In genomic region chr12:57606016-57606311, GRCh38 we compare ENCODE assay signal across 1 cellular context.
TF ChIP-seq lines count a peak whose summit lies in the region.

No MANE protein-coding gene starts in this region.

TF ChIP-seq in K562, 482 proteins besides CTCF, POLR2A, EP300 and RAD21:
- TF ChIP-seq RBFOX2 (IDR thresholded peaks at IDR 0.05; ENCODE audit: low read depth, low read length) (no peak), TSHZ1 (CRISPR knock-in tag; IDR thresholded peaks at IDR 0.05) (no peak), ZNF740 (CRISPR knock-in tag; IDR thresholded peaks at IDR 0.05) (no peak), ZNF740 (tag; IDR thresholded peaks at IDR 0.05) (no peak), ZNF280A (IDR thresholded peaks at IDR 0.05; ENCODE audit: low read depth, partially characterized antibody) (no peak), NFE2 (IDR thresholded peaks at IDR 0.05; ENCODE audit: low read depth) (no peak), RCOR1 (IDR thresholded peaks at IDR 0.05; ENCODE audit: borderline replicate concordance in 1 of 2, low read depth in 2 of 2, low read length in 2 of 2) (no peak), NR0B1 (IDR thresholded peaks at IDR 0.05; ENCODE audit: partially characterized antibody) (no peak), GTF2E2 (tag; IDR thresholded peaks at IDR 0.05) (no peak), HOMEZ (CRISPR knock-in tag; IDR thresholded peaks at IDR 0.05) (no peak)
